Comparison of ENCODE assay signal across 21 cellular contexts in the genomic region with DNA sequence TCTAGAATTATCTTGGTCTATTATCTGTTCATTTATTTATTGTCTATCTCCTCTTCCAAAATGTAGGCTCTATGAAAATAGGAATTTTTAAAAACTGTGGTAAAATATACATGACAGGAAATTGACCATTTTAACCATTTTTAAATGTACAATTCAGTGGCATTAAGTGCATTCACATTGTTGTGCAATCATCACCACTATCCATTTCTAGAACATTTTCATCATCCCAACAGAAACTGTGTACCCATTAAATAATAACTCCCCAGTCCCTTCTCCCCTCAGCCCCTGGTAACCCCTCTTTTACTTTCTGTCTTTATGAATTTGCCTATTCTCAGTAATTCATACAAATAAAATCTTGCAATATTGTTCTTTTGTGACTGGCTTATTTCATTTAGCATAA.
"Had no signal": no experiment of that assay in that cellular context is flagged by ENCODE, and none has a peak within 500 bp of the region (broad histone marks: within the 10 kb centered on the region; RNA-seq: fewer than 3 reads in every experiment).

No MANE protein-coding gene starts in this region.

- FAIRE-seq: RCC 7860 had no signal

- H3K9me3 ChIP-seq: SJSA1 had no signal

- H3K27ac ChIP-seq: SJSA1, SK-N-MC had no signal

- H3K36me3 ChIP-seq: SJSA1 had no signal

- H3K27me3 ChIP-seq: SJSA1 had no signal

- DNase-seq: Karpas-422, KG1, MM.1S, NCI-H1092 treated with DMSO at 0.1 percent for 48 hours, NCI-H1436, NCI-H187, NCI-H2029, NCI-H2081 treated with DMSO at 0.1 percent for 48 hours, NCI-H2171, NCI-H226, NCI-H446, NCI-H510A, NCI-H524 treated with DMSO at 0.1 percent for 48 hours, NCI-H69, NCI-H774, Right ventricle myocardium superior, RPMI8226, SIG-M5 had no signal

- H3K4me3 ChIP-seq: SJSA1, SK-N-MC had no signal
